Comparison of ENCODE assay signal across 11 cellular contexts in genomic region chr4:164700471-164700870, GRCh38. TPM values are rescaled to one million over a fixed set of nuclear protein-coding genes. Genes with fewer than 3 reads are reported as not detected.
A peak's percentile ranks its signal among the peaks of the same experiment; 100 is the strongest.
DNase-seq lines count a peak whose midpoint lies in the region; ATAC-seq, FAIRE-seq and TF ChIP-seq lines count a peak whose summit lies in the region.
"Had no signal": no experiment of that assay in that cellular context is flagged by ENCODE, and none has a peak within 500 bp of the region (broad histone marks: within the 10 kb centered on the region; RNA-seq: fewer than 3 reads in every experiment).

No MANE protein-coding gene starts in this region.

- POLR2A ChIA-PET in PC-3 (lab: Charles Lee; ENCODE audit: unreplicated experiment) = no interaction called here

- CTCF ChIA-PET in PC-3 (lab: Charles Lee) = no interaction called here

- BruUV-seq in PC-3 (replicated peaks; lab: Mats Ljungman, UMichigan) = no TSS peak

- peak; percentile 50 for TF ChIP-seq CTCF in D721Med (IDR thresholded peaks at IDR 0.05; ENCODE audit: insufficient read depth, missing control alignments)
- TF ChIP-seq CTCF in GM20000 (IDR thresholded peaks at IDR 0.05; ENCODE audit: extremely low read depth, missing control alignments) = no peak
- TF ChIP-seq CTCF in PC-3 (conservative IDR thresholded peaks at IDR 0.05; ENCODE audit: low read depth, low read length) = peak; percentile 53

- H3K4me3 ChIP-seq in PC-3 (ENCODE audit: low read length) (no peak overlapping the region), iPS DF 6.9 (ENCODE audit: low read length) (no peak overlapping the region)
- H3K4me3 ChIP-seq: tibial artery had no signal

- no peak overlapping the region for H3K4me2 ChIP-seq in PC-3 (ENCODE audit: low read length)

- H3K9ac ChIP-seq in PC-3 (ENCODE audit: low read length) = no peak overlapping the region

- H2AFZ ChIP-seq in PC-3 (ENCODE audit: low read length) = no peak overlapping the region

- H3K9me3 ChIP-seq in PC-3 (ENCODE audit: low read length) (no peaks in the 10 kb centered on the region), iPS DF 6.9 (ENCODE audit: control insufficient read depth, insufficient read depth, low read length) (no peaks in the 10 kb centered on the region)
- H3K9me3 ChIP-seq: tibial artery had no signal

- WGBS in iPS DF 6.9 (ENCODE audit: insufficient coverage, insufficient read length) = no CpG with 5 or more reads among the region's 10 CpGs

- intact Hi-C loops in PC-3 (cut with micrococcal nuclease) = no loop called here

- H3K27me3 ChIP-seq in PC-3 (ENCODE audit: low read length) (no peaks in the 10 kb centered on the region), iPS DF 6.9 (ENCODE audit: control insufficient read depth, insufficient read depth, low read length) (no peaks in the 10 kb centered on the region)
- H3K27me3 ChIP-seq: tibial artery had no signal

- FAIRE-seq in D721Med (lab: Jason Lieb, UNC) = no peak

- no peaks in the 10 kb centered on the region for H3K79me2 ChIP-seq in PC-3 (ENCODE audit: low read length)

- ATAC-seq in PC-3 (no peak), GM19452 (IDR thresholded peaks at IDR 0.05; ENCODE audit: unreplicated experiment) (no peak), HG02870 (IDR thresholded peaks at IDR 0.05; ENCODE audit: unreplicated experiment) (no peak)

- DNase-seq in D721Med (ENCODE audit: insufficient read length, low spot score) = no peak
- DNase-seq in GM20000 (ENCODE audit: low spot score) = peak; percentile 3
- DNase-seq in PC-3 = peak; percentile 40
- peak; percentile 74 for DNase-seq in iPS DF 6.9 (ENCODE audit: low read depth, low spot score)
- no peak for DNase-seq in EL
- no peak for DNase-seq in T-helper 9 cell
- DNase-seq: NCI-H345, retina, tibial artery had no signal

- H4K20me1 ChIP-seq in PC-3 (ENCODE audit: low read length) = no peaks in the 10 kb centered on the region

- no peaks in the 10 kb centered on the region for H3F3A ChIP-seq in PC-3 (ENCODE audit: low read length, unreplicated experiment)

- no peak overlapping the region for H3K27ac ChIP-seq in PC-3 (ENCODE audit: low read length)
- H3K27ac ChIP-seq in iPS DF 6.9 (ENCODE audit: low read length) = no peak overlapping the region
- H3K27ac ChIP-seq: tibial artery had no signal

- no peaks in the 10 kb centered on the region for H3K9me2 ChIP-seq in PC-3 (replicated peaks; ENCODE audit: low read length)

- no peaks in the 10 kb centered on the region for H3K36me3 ChIP-seq in PC-3 (ENCODE audit: low read depth, low read length)
- H3K36me3 ChIP-seq in iPS DF 6.9 (ENCODE audit: control insufficient read depth, insufficient read depth, low read length) = no peaks in the 10 kb centered on the region
- H3K36me3 ChIP-seq: tibial artery had no signal

- H3K4me1 ChIP-seq in PC-3 (ENCODE audit: insufficient read depth, low read length) = peaks cover 6% of the 10 kb centered on the region
- no peaks in the 10 kb centered on the region for H3K4me1 ChIP-seq in iPS DF 6.9 (ENCODE audit: control insufficient read depth, insufficient read depth, low read length)
- H3K4me1 ChIP-seq: tibial artery had no signal

RNA-seq across cellular contexts. Expression of gene SMIM31, which starts 53.5 kb away (rescaled TPM):
- not detected in 2 replicates for total RNA-seq in PC-3 (2014; rRNA removed)

Comparison
In these comparisons a context has a peak if more than half of its experiments do, and no peak if none do; other contexts are left out.
1. DNase-seq: peak in GM20000 (single experiment), PC-3 (single experiment) and iPS DF 6.9 (single experiment); none in D721Med (single experiment), EL (single experiment) and T-helper 9 cell (single experiment).